In the genomic region with DNA sequence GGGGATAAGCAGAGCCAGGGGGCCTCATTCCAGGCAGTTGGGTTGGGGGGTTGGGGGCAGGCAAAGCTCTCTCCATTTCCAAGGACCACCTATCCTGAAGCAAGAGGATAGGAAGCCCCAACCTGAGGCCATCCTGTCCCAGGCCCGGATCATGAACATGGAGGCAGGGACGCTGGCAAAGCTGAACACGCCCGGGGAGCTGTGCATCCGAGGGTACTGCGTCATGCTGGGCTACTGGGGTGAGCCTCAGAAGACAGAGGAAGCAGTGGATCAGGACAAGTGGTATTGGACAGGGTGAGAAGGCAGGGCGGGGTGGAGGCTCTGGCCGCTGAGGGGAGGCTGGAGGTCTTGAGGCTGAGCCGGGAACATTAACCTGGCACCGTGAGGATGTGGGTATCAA, we compare ENCODE assay signal across 23 cellular contexts. TPM values are rescaled to one million over a fixed set of nuclear protein-coding genes. Genes with fewer than 3 reads are reported as not detected.
"Had no signal": no experiment of that assay in that cellular context is flagged by ENCODE, and none has a peak within 500 bp of the region (broad histone marks: within the 10 kb centered on the region; RNA-seq: fewer than 3 reads in every experiment).

No MANE protein-coding gene starts in this region.

- H3K27ac Mint-ChIP-seq: dendritic cell treated with granulocyte-macrophage colony-stimulating factor and Interleukin-4, amounts not matched to agents 40 ng/mL and 50 ng/mL, for 4 days; effector memory CD8-positive, alpha-beta T cell; immature natural killer cell had no signal

- H3K27ac ChIP-seq: esophagus squamous epithelium, left ventricle myocardium inferior, pancreas, upper lobe of left lung, vagina had no signal

- H3K9me3 Mint-ChIP-seq: central memory CD8-positive, alpha-beta T cell; dendritic cell treated with granulocyte-macrophage colony-stimulating factor and Interleukin-4, amounts not matched to agents 40 ng/mL and 50 ng/mL, for 4 days; effector memory CD8-positive, alpha-beta T cell; immature natural killer cell; naive thymus-derived CD4-positive, alpha-beta T cell had no signal

- H3K4me3 Mint-ChIP-seq: central memory CD8-positive, alpha-beta T cell; dendritic cell treated with granulocyte-macrophage colony-stimulating factor and Interleukin-4, amounts not matched to agents 40 ng/mL and 50 ng/mL, for 4 days; effector memory CD8-positive, alpha-beta T cell; immature natural killer cell had no signal

- H3K4me3 ChIP-seq: esophagus squamous epithelium, left ventricle myocardium inferior, lung, pancreas, prostate gland, skin epidermis, thyroid gland, upper lobe of left lung, vagina had no signal

- H3K27me3 ChIP-seq: pancreas, thyroid gland, vagina had no signal

- H3K36me3 ChIP-seq: pancreas, prostate gland had no signal

- H3K9me3 ChIP-seq: esophagus squamous epithelium, left ventricle myocardium inferior, pancreas, prostate gland, thyroid gland, upper lobe of left lung, vagina had no signal

- DNase-seq: effector memory CD8-positive, alpha-beta T cell; esophagus squamous epithelium; immature natural killer cell; kidney; left cardiac atrium; left ventricle myocardium inferior; naive thymus-derived CD4-positive, alpha-beta T cell; nucleus accumbens; retina; stimulated activated CD4-positive, alpha-beta T cell treated with anti-CD3 and anti-CD28 coated beads, Interleukin-12 subunit alpha, Interleukin-12 subunit beta, amount 100 ng/mL, for 4 hours; stimulated activated naive CD4-positive, alpha-beta T cell; thyroid gland; upper lobe of left lung had no signal

RNA-seq across cellular contexts. Expression of a gene that starts 3.6 kb away (rescaled TPM):
- total RNA-seq: epithelial cell of proximal tubule; left ventricle myocardium inferior; naive thymus-derived CD4-positive, alpha-beta T cell; sciatic nerve; vagina had no signal
- polyA plus RNA-seq: immature natural killer cell; naive thymus-derived CD4-positive, alpha-beta T cell; neural cell had no signal

RNA-seq across cellular contexts. Expression of a gene that starts 36.0 kb away (rescaled TPM):
- total RNA-seq: vagina had no signal

RNA-seq across cellular contexts. Expression of a gene that starts 46.3 kb away (rescaled TPM):
- polyA plus RNA-seq: neural cell had no signal
